In the genomic region with DNA sequence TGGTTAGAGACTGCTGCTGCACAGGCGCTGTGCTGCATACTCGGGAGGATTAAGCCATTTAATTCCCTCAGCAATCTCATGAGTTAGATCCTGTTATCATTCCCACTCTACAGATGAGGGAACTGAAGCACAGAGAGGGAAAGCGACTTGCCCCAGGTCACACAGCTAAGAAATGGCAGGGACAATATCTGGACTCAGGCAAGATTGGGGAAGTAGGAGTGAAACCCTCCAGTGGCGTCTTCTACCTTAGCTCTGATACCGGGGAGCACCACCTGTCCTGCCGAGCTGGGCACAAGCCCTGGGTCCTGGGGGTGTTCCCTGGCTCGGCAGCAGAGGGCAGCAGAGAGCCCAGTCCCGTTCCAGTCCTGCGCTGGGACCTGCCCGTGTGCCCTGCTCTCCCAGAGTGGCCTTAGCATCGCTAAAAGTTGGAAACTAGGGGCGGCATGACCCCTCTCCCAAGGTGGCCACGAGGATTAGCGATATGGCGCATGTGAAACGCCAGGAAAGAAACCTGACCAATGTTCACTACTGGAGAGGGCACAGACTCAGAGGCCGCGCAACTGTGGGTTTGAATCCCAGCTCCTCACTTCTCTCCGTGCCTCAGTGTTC, we compare ENCODE assay signal across 1 cellular context.
A peak's percentile ranks its signal among the peaks of the same experiment; 100 is the strongest.
TF ChIP-seq lines count a peak whose summit lies in the region.

No MANE protein-coding gene starts in this region.

TF ChIP-seq in HEK293, 187 proteins besides CTCF, POLR2A, EP300 and RAD21:
- TF ChIP-seq ZNF18 (tag by site-specific recombination; IDR thresholded peaks at IDR 0.05) = no peak
- TF ChIP-seq, protein P1, sequence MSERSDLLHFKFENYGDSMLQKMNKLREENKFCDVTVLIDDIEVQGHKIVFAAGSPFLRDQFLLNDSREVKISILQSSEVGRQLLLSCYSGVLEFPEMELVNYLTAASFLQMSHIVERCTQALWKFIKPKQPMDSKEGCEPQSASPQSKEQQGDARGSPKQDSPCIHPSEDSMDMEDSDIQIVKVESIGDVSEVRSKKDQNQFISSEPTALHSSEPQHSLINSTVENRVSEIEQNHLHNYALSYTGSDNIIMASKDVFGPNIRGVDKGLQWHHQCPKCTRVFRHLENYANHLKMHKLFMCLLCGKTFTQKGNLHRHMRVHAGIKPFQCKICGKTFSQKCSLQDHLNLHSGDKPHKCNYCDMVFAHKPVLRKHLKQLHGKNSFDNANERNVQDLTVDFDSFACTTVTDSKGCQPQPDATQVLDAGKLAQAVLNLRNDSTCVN (tag by site-specific recombination; optimal IDR thresholded peaks at IDR 0.05) = no peak
- no peak for TF ChIP-seq ZNF707 (tag by site-specific recombination; IDR thresholded peaks at IDR 0.05)
- 0 out of 2 replicates have a peak, but pooled peaks have one; percentile 44 for TF ChIP-seq ZNF660 (tag by site-specific recombination; IDR thresholded peaks at IDR 0.05)
- no peak for TF ChIP-seq ZNF548 (tag by site-specific recombination; IDR thresholded peaks at IDR 0.05)
- TF ChIP-seq, protein P2, sequence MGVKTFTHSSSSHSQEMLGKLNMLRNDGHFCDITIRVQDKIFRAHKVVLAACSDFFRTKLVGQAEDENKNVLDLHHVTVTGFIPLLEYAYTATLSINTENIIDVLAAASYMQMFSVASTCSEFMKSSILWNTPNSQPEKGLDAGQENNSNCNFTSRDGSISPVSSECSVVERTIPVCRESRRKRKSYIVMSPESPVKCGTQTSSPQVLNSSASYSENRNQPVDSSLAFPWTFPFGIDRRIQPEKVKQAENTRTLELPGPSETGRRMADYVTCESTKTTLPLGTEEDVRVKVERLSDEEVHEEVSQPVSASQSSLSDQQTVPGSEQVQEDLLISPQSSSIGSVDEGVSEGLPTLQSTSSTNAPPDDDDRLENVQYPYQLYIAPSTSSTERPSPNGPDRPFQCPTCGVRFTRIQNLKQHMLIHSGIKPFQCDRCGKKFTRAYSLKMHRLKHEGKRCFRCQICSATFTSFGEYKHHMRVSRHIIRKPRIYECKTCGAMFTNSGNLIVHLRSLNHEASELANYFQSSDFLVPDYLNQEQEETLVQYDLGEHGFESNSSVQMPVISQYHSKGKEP (tag by site-specific recombination; IDR thresholded peaks at IDR 0.05) = no peak
- TF ChIP-seq ZNF768 (tag by site-specific recombination; IDR thresholded peaks at IDR 0.05) = peak; percentile 98
- peak; percentile 30; the same call in 1 of the 2 replicates for TF ChIP-seq GLIS1 (tag by site-specific recombination; IDR thresholded peaks at IDR 0.05)
- 0 out of 2 replicates have a peak, but pooled peaks have one; percentile 16 for TF ChIP-seq ZNF2 (tag by site-specific recombination; IDR thresholded peaks at IDR 0.05)
- TF ChIP-seq ZNF335 (tag by site-specific recombination; conservative IDR thresholded peaks at IDR 0.05) = 0 out of 2 replicates have a peak, but pooled peaks have one; percentile 6
- no peak for TF ChIP-seq ZNF473 (tag by site-specific recombination; IDR thresholded peaks at IDR 0.05)
- 0 out of 2 replicates have a peak, but pooled peaks have one; percentile 38 for TF ChIP-seq RBAK (tag by site-specific recombination; IDR thresholded peaks at IDR 0.05)
- TF ChIP-seq, protein P3, sequence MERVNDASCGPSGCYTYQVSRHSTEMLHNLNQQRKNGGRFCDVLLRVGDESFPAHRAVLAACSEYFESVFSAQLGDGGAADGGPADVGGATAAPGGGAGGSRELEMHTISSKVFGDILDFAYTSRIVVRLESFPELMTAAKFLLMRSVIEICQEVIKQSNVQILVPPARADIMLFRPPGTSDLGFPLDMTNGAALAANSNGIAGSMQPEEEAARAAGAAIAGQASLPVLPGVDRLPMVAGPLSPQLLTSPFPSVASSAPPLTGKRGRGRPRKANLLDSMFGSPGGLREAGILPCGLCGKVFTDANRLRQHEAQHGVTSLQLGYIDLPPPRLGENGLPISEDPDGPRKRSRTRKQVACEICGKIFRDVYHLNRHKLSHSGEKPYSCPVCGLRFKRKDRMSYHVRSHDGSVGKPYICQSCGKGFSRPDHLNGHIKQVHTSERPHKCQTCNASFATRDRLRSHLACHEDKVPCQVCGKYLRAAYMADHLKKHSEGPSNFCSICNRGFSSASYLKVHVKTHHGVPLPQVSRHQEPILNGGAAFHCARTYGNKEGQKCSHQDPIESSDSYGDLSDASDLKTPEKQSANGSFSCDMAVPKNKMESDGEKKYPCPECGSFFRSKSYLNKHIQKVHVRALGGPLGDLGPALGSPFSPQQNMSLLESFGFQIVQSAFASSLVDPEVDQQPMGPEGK (tag by site-specific recombination; IDR thresholded peaks at IDR 0.05) = no peak; the same call in 1 of the 2 replicates
- TF ChIP-seq ZNF621 (tag by site-specific recombination; IDR thresholded peaks at IDR 0.05) = no peak
